ENCODE assay signal across 9 cellular contexts in genomic region chr17:40551874-40552768, GRCh38. TPM values are rescaled to one million over a fixed set of nuclear protein-coding genes. Genes with fewer than 3 reads are reported as not detected.
A peak's percentile ranks its signal among the peaks of the same experiment; 100 is the strongest.
DNase-seq lines count a peak whose midpoint lies in the region; ATAC-seq, FAIRE-seq and TF ChIP-seq lines count a peak whose summit lies in the region.
"Had no signal": no experiment of that assay in that cellular context is flagged by ENCODE, and none has a peak within 500 bp of the region (broad histone marks: within the 10 kb centered on the region; RNA-seq: fewer than 3 reads in every experiment).

No MANE protein-coding gene starts in this region.

- peaks cover 99% of the 10 kb centered on the region for H3K4me1 Mint-ChIP-seq in stimulated activated naive CD8-positive, alpha-beta T cell treated with anti-CD3 and anti-CD28 coated beads, Interleukin-15, Interleukin-2, amounts not matched to agents 100 ng/mL and 50 ng/mL, for 24 hours (ENCODE audit: low read depth)

- H3K79me2 ChIP-seq in GM23248 (ENCODE audit: insufficient read depth), result peaks cover 17% of the 10 kb centered on the region; the same call in 1 of the 2 replicates

- H4K20me1 ChIP-seq in GM23248 (ENCODE audit: insufficient read depth), result no peaks in the 10 kb centered on the region

- 12 to 13% methylated on average over 32 of the region's 32 CpGs for WGBS in GM23248 (ENCODE audit: low coverage in 1 of 2, low lambda C conversion rate in 2 of 2, missing lambda C conversion rate in 2 of 2), 2 experiments
- 76 to 82% (median 79%) methylated on average over 31 to 32 of the region's 32 CpGs for WGBS in adrenal gland, 4 donors

- H3K36me3 ChIP-seq in GM23248 (ENCODE audit: low read depth) (no peaks in the 10 kb centered on the region), adrenal gland (replicated peaks in 1 of 2) (no peaks in the 10 kb centered on the region)

- intact Hi-C loops in adrenal gland (cut with DNase I), result no loop called here

- FAIRE-seq in RCC 7860 (lab: Jason Lieb, UNC), result no peak
- FAIRE-seq: GM18507 had no signal

- peaks cover 57% of the 10 kb centered on the region for H3K36me3 Mint-ChIP-seq in stimulated activated naive CD8-positive, alpha-beta T cell treated with anti-CD3 and anti-CD28 coated beads, Interleukin-15, Interleukin-2, amounts not matched to agents 100 ng/mL and 50 ng/mL, for 24 hours (ENCODE audit: low read depth)

- H3K9ac ChIP-seq in GM23248, result peak overlapping the region; percentile 96

- TF ChIP-seq CTCF in adrenal gland (IDR thresholded peaks at IDR 0.05), result no peak
- TF ChIP-seq CTCF in GM20000 (IDR thresholded peaks at IDR 0.05; ENCODE audit: extremely low read depth, missing control alignments), result no peak

- H3K27ac ChIP-seq in GM23248, result peak overlapping the region; percentile 100
- H3K27ac ChIP-seq in adrenal gland, result peak overlapping the region; percentile 39 to 88 (median 61)

- no peaks in the 10 kb centered on the region for H3K9me3 Mint-ChIP-seq in stimulated activated naive CD8-positive, alpha-beta T cell treated with anti-CD3 and anti-CD28 coated beads, Interleukin-15, Interleukin-2, amounts not matched to agents 100 ng/mL and 50 ng/mL, for 24 hours

- peak overlapping the region; percentile 90 for H3K4me2 ChIP-seq in GM23248 (ENCODE audit: unreplicated experiment)

- no peak overlapping the region for H3K4me3 Mint-ChIP-seq in stimulated activated naive CD8-positive, alpha-beta T cell treated with anti-CD3 and anti-CD28 coated beads, Interleukin-15, Interleukin-2, amounts not matched to agents 100 ng/mL and 50 ng/mL, for 24 hours

- H3K27me3 ChIP-seq in GM23248 (replicated peaks; ENCODE audit: insufficient read depth) (no peaks in the 10 kb centered on the region), adrenal gland (no peaks in the 10 kb centered on the region)

- in situ Hi-C loops in GM23248 (cut with MboI), result no loop called here

- H3K4me3 ChIP-seq in GM23248, result peak overlapping the region; percentile 54
- no peak overlapping the region for H3K4me3 ChIP-seq in adrenal gland

- DNase-seq in 8988T, result peak; percentile 19
- peak; percentile 98 for DNase-seq in GM23248
- DNase-seq in adrenal gland, result peak in 5 of 7 donors; percentile 28 to 75 (median 37)
- peak; percentile 57 for DNase-seq in islet precursor cell
- no peak for DNase-seq in GM20000 (ENCODE audit: low spot score)
- no peak for DNase-seq in RCC 7860 (ENCODE audit: low spot score)

- H3K27ac Mint-ChIP-seq in stimulated activated naive CD8-positive, alpha-beta T cell treated with anti-CD3 and anti-CD28 coated beads, Interleukin-15, Interleukin-2, amounts not matched to agents 100 ng/mL and 50 ng/mL, for 24 hours, result peak overlapping the region; percentile 66

- H3K27me3 Mint-ChIP-seq in stimulated activated naive CD8-positive, alpha-beta T cell treated with anti-CD3 and anti-CD28 coated beads, Interleukin-15, Interleukin-2, amounts not matched to agents 100 ng/mL and 50 ng/mL, for 24 hours, result no peaks in the 10 kb centered on the region

- peaks cover 57% of the 10 kb centered on the region for H3F3A ChIP-seq in GM23248 (ENCODE audit: insufficient read depth)

- H3K4me1 ChIP-seq in GM23248 (ENCODE audit: insufficient read depth) (peaks cover 74% of the 10 kb centered on the region), adrenal gland (replicated peaks in 1 of 2) (peaks cover 38 to 62% of the 10 kb centered on the region in 2 donors)

- H3K9me2 ChIP-seq in GM23248 (ENCODE audit: insufficient read depth), result no peaks in the 10 kb centered on the region

- H3K9me3 ChIP-seq in GM23248 (ENCODE audit: low read depth) (no peaks in the 10 kb centered on the region), adrenal gland (replicated peaks in 1 of 3) (no peaks in the 10 kb centered on the region)

- no peak for TF ChIP-seq POLR2A in adrenal gland (IDR thresholded peaks at IDR 0.05)

- H2AFZ ChIP-seq in GM23248, result no peak overlapping the region

- no peak for ATAC-seq in GM18907 (IDR thresholded peaks at IDR 0.05; ENCODE audit: unreplicated experiment)

RNA-seq across cellular contexts. Expression of gene CCR7, which starts 13.2 kb away (rescaled TPM):
- not detected in 2 replicates for total RNA-seq in GM23248 (2014; rRNA removed; shearing (Covaris generic))
- polyA plus RNA-seq in GM23248 (2016; fragmentation: Nextera tagmentation; extraction: Ambion mirVana), result 0.68 and 1.2 TPM in 2 replicates
- 1 to 10 TPM in 1 of 8 donors, under 1 TPM in 5, not detected in 2; 0.14 to 1.0 (median 0.49) TPM for total RNA-seq in adrenal gland
- under 1 TPM; 0.11 to 0.40 (median 0.30) TPM for polyA plus RNA-seq in adrenal gland

RNA-seq across cellular contexts. Expression of gene TNS4, which starts 50.7 kb away (rescaled TPM):
- total RNA-seq in GM23248 (2014; rRNA removed; shearing (Covaris generic)), result not detected in 2 replicates
- polyA plus RNA-seq in GM23248 (2016; fragmentation: Nextera tagmentation; extraction: Ambion mirVana) (0.20 and 0.44 TPM in 2 replicates), adrenal gland (under 1 TPM in 2 of 3 donors, not detected in 1; 0.07 to 0.08 TPM)
- under 1 TPM in 3 of 8 donors, not detected in 5; 0.11 to 0.32 (median 0.14) TPM for total RNA-seq in adrenal gland

Comparison
In these comparisons a context has a peak if more than half of its experiments do, and no peak if none do; other contexts are left out.
1. DNase-seq: peak in 8988T (single experiment), GM23248 (single experiment), adrenal gland (5 of 7) and islet precursor cell (single experiment); none in GM20000 (single experiment) and RCC 7860 (single experiment).